ENCODE assay signal across 11 cellular contexts in genomic region chr22:23826510-23827350, GRCh38. TPM values are rescaled to one million over a fixed set of nuclear protein-coding genes. Genes with fewer than 3 reads are reported as not detected.
DNase-seq lines count a peak whose midpoint lies in the region; ATAC-seq and TF ChIP-seq lines count a peak whose summit lies in the region.
"Had no signal": no experiment of that assay in that cellular context is flagged by ENCODE, and none has a peak within 500 bp of the region (broad histone marks: within the 10 kb centered on the region; RNA-seq: fewer than 3 reads in every experiment).

No MANE protein-coding gene starts in this region.

- TF ChIP-seq POLR2A in sigmoid colon (IDR thresholded peaks at IDR 0.05) (no peak), esophagus squamous epithelium (IDR thresholded peaks at IDR 0.05) (no peak), upper lobe of left lung (IDR thresholded peaks at IDR 0.05) (no peak)

- peak overlapping the region; percentile 79 for H3K27ac ChIP-seq in OCI-LY1 (ENCODE audit: low read depth, low read length, poor library complexity, severe bottlenecking)
- H3K27ac ChIP-seq in sigmoid colon: no peak overlapping the region
- H3K27ac ChIP-seq in esophagus squamous epithelium: peak overlapping the region in 1 of 4 donors; percentile 6
- H3K27ac ChIP-seq in upper lobe of left lung: no peak overlapping the region
- H3K27ac ChIP-seq: pancreas, PC-9, suprapubic skin had no signal

- H3K36me3 ChIP-seq in OCI-LY1 (ENCODE audit: insufficient read depth, low read length) (peaks cover 97% of the 10 kb centered on the region), sigmoid colon (peaks cover 43 to 92% (median 51%) of the 10 kb centered on the region in 4 donors), esophagus squamous epithelium (peaks cover 40 to 100% (median 57%) of the 10 kb centered on the region in 3 donors), upper lobe of left lung (peaks cover 11 to 95% (median 75%) of the 10 kb centered on the region in 4 donors)

- no peak for ATAC-seq in GM18867 (IDR thresholded peaks at IDR 0.05; ENCODE audit: unreplicated experiment)
- ATAC-seq in upper lobe of left lung (ENCODE audit: low FRiP score in 2 of 2): no peak
- ATAC-seq: activated T-cell treated with anti-CD3 and anti-CD28 coated beads, Interleukin-2, amount 50 U/mL, for 4 hours; pancreas had no signal

- peaks cover 7% of the 10 kb centered on the region; the same call in 1 of the 2 replicates for H3K79me2 ChIP-seq in OCI-LY1 (ENCODE audit: insufficient read depth, low read length)

- no peak overlapping the region for H3K9ac ChIP-seq in OCI-LY1 (ENCODE audit: low read length)

- peaks cover 9% of the 10 kb centered on the region for H3K4me1 ChIP-seq in OCI-LY1 (ENCODE audit: insufficient read depth, low read length, severe bottlenecking)
- H3K4me1 ChIP-seq in sigmoid colon: no peaks in the 10 kb centered on the region
- no peaks in the 10 kb centered on the region for H3K4me1 ChIP-seq in esophagus squamous epithelium
- no peaks in the 10 kb centered on the region for H3K4me1 ChIP-seq in upper lobe of left lung
- H3K4me1 ChIP-seq: pancreas had no signal

- no peaks in the 10 kb centered on the region for H3K9me2 ChIP-seq in OCI-LY1 (ENCODE audit: low read depth, low read length)

- DNase-seq in choroid plexus epithelial cell (ENCODE audit: low read depth): peak; percentile 33
- DNase-seq in sigmoid colon: peak; percentile 50
- no peak for DNase-seq in esophagus squamous epithelium (lab: John Stamatoyannopoulos, UW)
- no peak for DNase-seq in upper lobe of left lung
- DNase-seq: activated T-cell treated with anti-CD3 and anti-CD28 coated beads, Interleukin-2, amount 50 U/mL, for 4 hours; MG63; pancreas; PC-9 had no signal

- TF ChIP-seq EP300 in sigmoid colon (IDR thresholded peaks at IDR 0.05) (no peak), upper lobe of left lung (IDR thresholded peaks at IDR 0.05) (no peak)

- no peaks in the 10 kb centered on the region for H3K27me3 ChIP-seq in OCI-LY1 (ENCODE audit: insufficient read depth, low read length)
- H3K27me3 ChIP-seq in sigmoid colon: no peaks in the 10 kb centered on the region
- no peaks in the 10 kb centered on the region for H3K27me3 ChIP-seq in esophagus squamous epithelium
- no peaks in the 10 kb centered on the region for H3K27me3 ChIP-seq in upper lobe of left lung
- H3K27me3 ChIP-seq: MG63, pancreas, suprapubic skin had no signal

- intact Hi-C loops in sigmoid colon (cut with DNase I): no loop called here
- intact Hi-C loops in esophagus squamous epithelium (cut with DNase I): no loop called here

- H2AFZ ChIP-seq in OCI-LY1 (ENCODE audit: low read length): no peak overlapping the region
- H2AFZ ChIP-seq: PC-9 had no signal

- no peaks in the 10 kb centered on the region for H3F3A ChIP-seq in OCI-LY1 (ENCODE audit: insufficient read depth, low read length)

- H3K9me3 ChIP-seq in OCI-LY1 (ENCODE audit: low read length): no peaks in the 10 kb centered on the region
- H3K9me3 ChIP-seq in sigmoid colon: no peaks in the 10 kb centered on the region
- H3K9me3 ChIP-seq in esophagus squamous epithelium: no peaks in the 10 kb centered on the region
- H3K9me3 ChIP-seq in upper lobe of left lung: no peaks in the 10 kb centered on the region
- H3K9me3 ChIP-seq: MG63, pancreas, suprapubic skin had no signal

- no peak overlapping the region for H3K4me2 ChIP-seq in OCI-LY1 (ENCODE audit: low read length)
- H3K4me2 ChIP-seq: PC-9 had no signal

- H3K4me3 ChIP-seq in OCI-LY1 (ENCODE audit: low read depth, low read length, poor library complexity, severe bottlenecking) (no peak overlapping the region), choroid plexus epithelial cell (ENCODE audit: low read depth, low read length) (no peak overlapping the region), sigmoid colon (no peak overlapping the region), esophagus squamous epithelium (no peak overlapping the region), upper lobe of left lung (no peak overlapping the region)
- H3K4me3 ChIP-seq: MG63, pancreas, PC-9, suprapubic skin had no signal

- no peak for TF ChIP-seq CTCF in OCI-LY1 (IDR thresholded peaks at IDR 0.05; ENCODE audit: low read length)
- no peak for TF ChIP-seq CTCF in choroid plexus epithelial cell (conservative IDR thresholded peaks at IDR 0.05; ENCODE audit: low read depth, low read length)
- TF ChIP-seq CTCF in sigmoid colon (IDR thresholded peaks at IDR 0.05): no peak
- no peak for TF ChIP-seq CTCF in esophagus squamous epithelium (IDR thresholded peaks at IDR 0.05)
- no peak for TF ChIP-seq CTCF in upper lobe of left lung (IDR thresholded peaks at IDR 0.05)

- no peaks in the 10 kb centered on the region for H4K20me1 ChIP-seq in OCI-LY1 (ENCODE audit: insufficient read depth, low read length)

- 92 to 93% methylated on average over 15 of the region's 15 CpGs for whole genome bisulfite sequencing in sigmoid colon, 2 donors
- 69 to 90% methylated on average over 4 to 6 of the region's 15 CpGs for WGBS in esophagus squamous epithelium, 2 donors
- 54 to 86% methylated on average over 3 to 15 of the region's 15 CpGs for WGBS in upper lobe of left lung, 2 donors

RNA-seq across cellular contexts. Expression of gene DERL3, which starts 12.1 kb away (rescaled TPM):
- total RNA-seq in sigmoid colon (under 1 TPM in 2 of 4 donors, not detected in 2; 0.28 to 0.36 TPM), esophagus squamous epithelium (1 to 10 TPM in 2 of 4 donors, not detected in 2; 1.3 to 1.9 TPM), upper lobe of left lung (10 to 100 TPM in 2 of 6 donors, 1 to 10 TPM in 4; 1.9 to 14.8 (median 5.5) TPM)
- 10 to 100 TPM in 1 of 3 donors, 1 to 10 TPM in 2; 1.8 to 18.3 (median 5.1) TPM for polyA plus RNA-seq in sigmoid colon

RNA-seq across cellular contexts. Expression of gene SLC2A11, which starts 30.9 kb away (rescaled TPM):
- total RNA-seq in sigmoid colon: 10 to 100 TPM; 13.8 to 23.5 (median 16.4) TPM
- 10 to 100 TPM in 1 of 3 donors, 1 to 10 TPM in 2; 4.8 to 12.5 (median 5.5) TPM for polyA plus RNA-seq in sigmoid colon
- 1 to 10 TPM in 3 of 4 donors, under 1 TPM in 1; 0.57 to 4.4 (median 2.9) TPM for total RNA-seq in esophagus squamous epithelium
- total RNA-seq in upper lobe of left lung: 10 to 100 TPM in 5 of 6 donors, 1 to 10 TPM in 1; 9.9 to 31.4 (median 16.5) TPM

RNA-seq across cellular contexts. Expression of gene SMARCB1, which starts 40.0 kb away (rescaled TPM):
- total RNA-seq in sigmoid colon (10 to 100 TPM; 25.0 to 85.7 (median 45.5) TPM), esophagus squamous epithelium (10 to 100 TPM; 37.8 to 61.0 (median 47.7) TPM), upper lobe of left lung (10 to 100 TPM; 42.8 to 72.8 (median 57.1) TPM)
- polyA plus RNA-seq in sigmoid colon: 10 to 100 TPM; 39.0 to 70.8 (median 43.9) TPM

RNA-seq across cellular contexts. Expression of gene MMP11, which starts 54.1 kb away (rescaled TPM):
- total RNA-seq in sigmoid colon (1 to 10 TPM; 4.6 to 9.9 (median 8.6) TPM), esophagus squamous epithelium (1 to 10 TPM in 2 of 4 donors, under 1 TPM in 2; 0.34 to 1.6 (median 1.1) TPM), upper lobe of left lung (1 to 10 TPM in 2 of 6 donors, under 1 TPM in 1, not detected in 3; 0.57 to 7.7 (median 2.9) TPM)
- polyA plus RNA-seq in sigmoid colon: 1 to 10 TPM in 1 of 3 donors, under 1 TPM in 1, not detected in 1; 0.60 to 4.4 TPM

RNA-seq across cellular contexts. Expression of gene CHCHD10, which starts 59.0 kb away (rescaled TPM):
- total RNA-seq in sigmoid colon (10 to 100 TPM in 3 of 4 donors, 1 to 10 TPM in 1; 5.7 to 51.5 (median 29.1) TPM), esophagus squamous epithelium (10 to 100 TPM in 2 of 4 donors, 1 to 10 TPM in 2; 7.7 to 13.9 (median 10.4) TPM), upper lobe of left lung (100 to 1,000 TPM in 1 of 6 donors, 10 to 100 TPM in 4, 1 to 10 TPM in 1; 9.1 to 130 (median 39.0) TPM)
- polyA plus RNA-seq in sigmoid colon: 100 to 1,000 TPM; 272 to 336 (median 286) TPM

Comparison
In these comparisons a context has a peak if more than half of its experiments do, and no peak if none do; other contexts are left out.
1. DNase-seq: peak in choroid plexus epithelial cell (single experiment) and sigmoid colon (single experiment); none in esophagus squamous epithelium (single experiment) and upper lobe of left lung (0 of 2).